Comparison of ENCODE assay signal across 13 cellular contexts in genomic region chr6:90583783-90584481, GRCh38. TPM values are rescaled to one million over a fixed set of nuclear protein-coding genes. Genes with fewer than 3 reads are reported as not detected.
DNase-seq lines count a peak whose midpoint lies in the region; ATAC-seq and TF ChIP-seq lines count a peak whose summit lies in the region.
"Had no signal": no experiment of that assay in that cellular context is flagged by ENCODE, and none has a peak within 500 bp of the region (broad histone marks: within the 10 kb centered on the region; RNA-seq: fewer than 3 reads in every experiment).

No MANE protein-coding gene starts in this region.

- DNase-seq in SK-N-SH, result no peak
- no peak for DNase-seq in neural progenitor cell (ENCODE audit: low spot score)
- no peak for DNase-seq in activated CD4-positive, CD25-positive, alpha-beta regulatory T cell (lab: John Stamatoyannopoulos, UW)
- no peak for DNase-seq in DMS114 treated with DMSO at 0.1 percent for 48 hours (lab: John Stamatoyannopoulos, UW; ENCODE audit: unreplicated experiment)
- DNase-seq in G401 (ENCODE audit: low spot score), result no peak
- DNase-seq: 8988T, MV-4-11, NCI-H2227 treated with DMSO at 0.1 percent for 48 hours, T-helper 9 cell had no signal

- H3F3A ChIP-seq in SK-N-SH (replicated peaks; ENCODE audit: insufficient read depth), result peaks cover 2% of the 10 kb centered on the region
- H3F3A ChIP-seq in neural progenitor cell (ENCODE audit: low read depth), result peaks cover 13% of the 10 kb centered on the region

- H3K4me3 Mint-ChIP-seq in IgD-negative memory B cell (peak overlapping the region in 3 of 4 donors; percentile 65 to 79 (median 70)), brain (peak overlapping the region; percentile 78 to 99 (median 96)), neural progenitor cell (no peak overlapping the region)

- H3K9me3 Mint-ChIP-seq in IgD-negative memory B cell, result no peaks in the 10 kb centered on the region
- peaks cover 0 to 10% (median 0%) of the 10 kb centered on the region in 5 experiments for H3K9me3 Mint-ChIP-seq in brain
- no peaks in the 10 kb centered on the region for H3K9me3 Mint-ChIP-seq in neural progenitor cell

- peaks cover 79% of the 10 kb centered on the region for H3K79me2 ChIP-seq in SK-N-SH (ENCODE audit: insufficient read depth)
- H3K79me2 ChIP-seq in neural progenitor cell (ENCODE audit: low read depth), result peaks cover 78% of the 10 kb centered on the region

- H3K4me3 ChIP-seq in SK-N-SH (ENCODE audit: low read depth in 2 of 2, low read length in 1 of 2) (peak overlapping the region in 1 of 2 experiments; percentile 99; a peak in 1 of 4 replicates), neural progenitor cell (no peak overlapping the region)
- H3K4me3 ChIP-seq: lung had no signal

- H3K27ac ChIP-seq in SK-N-SH (ENCODE audit: low read depth in 2 of 2, low read length in 1 of 2) (peak overlapping the region in 1 of 2 experiments; percentile 32; a peak in 1 of 4 replicates), neural progenitor cell (no peak overlapping the region)

- in situ Hi-C loops in G401 (cut with HindIII; ENCODE audit: low sequenced_read_pairs), result no loop called here

- H3K4me1 ChIP-seq in SK-N-SH (ENCODE audit: control insufficient read depth in 1 of 2, insufficient read depth in 2 of 2, low read depth in 1 of 2, low read length in 1 of 2) (peaks cover 0 to 6% of the 10 kb centered on the region in 2 experiments; a peak in 3 of 4 replicates), neural progenitor cell (peaks cover 16% of the 10 kb centered on the region)

- CTCF ChIA-PET in SK-N-SH (lab: Yijun Ruan, JAX), result interaction anchor here (0.9 kb wide), 1 partner anchor 15 kb away, joined by 3 read pairs; no protein-coding TSS in a partner anchor

- H3K9ac ChIP-seq in SK-N-SH, result peak overlapping the region; percentile 27
- no peak overlapping the region for H3K9ac ChIP-seq in neural progenitor cell

- H3K36me3 ChIP-seq in SK-N-SH (replicated peaks in 1 of 2; ENCODE audit: control insufficient read depth in 1 of 2, insufficient read depth in 2 of 2, low read length in 1 of 2), result peaks cover 0 to under 1% of the 10 kb centered on the region in 2 experiments
- H3K36me3 ChIP-seq in neural progenitor cell, result no peaks in the 10 kb centered on the region

- TF ChIP-seq RAD21 in SK-N-SH (IDR thresholded peaks at IDR 0.05; ENCODE audit: low read length), result no peak

- H3K36me3 Mint-ChIP-seq in IgD-negative memory B cell (no peaks in the 10 kb centered on the region), brain (no peaks in the 10 kb centered on the region), neural progenitor cell (peaks cover 2% of the 10 kb centered on the region)

- H3K4me2 ChIP-seq in SK-N-SH (peak overlapping the region; percentile 85), neural progenitor cell (peak overlapping the region; percentile 94)

- H3K27me3 ChIP-seq in SK-N-SH (ENCODE audit: insufficient read depth) (no peaks in the 10 kb centered on the region), neural progenitor cell (peaks cover 10% of the 10 kb centered on the region)

- H3K4me1 Mint-ChIP-seq in IgD-negative memory B cell (peaks cover 24 to 46% (median 41%) of the 10 kb centered on the region in 3 donors), brain (peaks cover 69% of the 10 kb centered on the region), neural progenitor cell (peaks cover 51% of the 10 kb centered on the region)

- no peak overlapping the region for H2AFZ ChIP-seq in SK-N-SH (ENCODE audit: low read depth)
- H2AFZ ChIP-seq in neural progenitor cell (replicated peaks), result no peak overlapping the region

- POLR2A ChIA-PET in SK-N-SH (lab: Yijun Ruan, JAX), result no interaction called here

- no peaks in the 10 kb centered on the region for H3K9me2 ChIP-seq in SK-N-SH

- peak overlapping the region in 1 of 3 donors; percentile 61 for H3K27ac Mint-ChIP-seq in IgD-negative memory B cell
- peak overlapping the region in 3 of 5 experiments; percentile 5 to 27 (median 18) for H3K27ac Mint-ChIP-seq in brain
- no peak overlapping the region for H3K27ac Mint-ChIP-seq in neural progenitor cell

- no peak for ATAC-seq in SK-N-SH treated with all-trans-retinoic acid at 6 μM for 48 hours

- TF ChIP-seq CTCF in SK-N-SH (IDR thresholded peaks at IDR 0.05) (no peak), brain (conservative IDR thresholded peaks at IDR 0.05) (no peak), neural progenitor cell (IDR thresholded peaks at IDR 0.05) (no peak)

- H4K20me1 ChIP-seq in SK-N-SH (ENCODE audit: insufficient read depth) (peaks cover 65% of the 10 kb centered on the region), neural progenitor cell (ENCODE audit: low read depth) (peaks cover 71% of the 10 kb centered on the region)

- TF ChIP-seq EP300 in SK-N-SH (IDR thresholded peaks at IDR 0.05; ENCODE audit: borderline replicate concordance in 1 of 2, low read depth in 1 of 2, low read length in 1 of 2), result no peak

- no peaks in the 10 kb centered on the region for H3K9me3 ChIP-seq in SK-N-SH
- no peaks in the 10 kb centered on the region for H3K9me3 ChIP-seq in neural progenitor cell (ENCODE audit: low read depth)

- H3K27me3 Mint-ChIP-seq in IgD-negative memory B cell (no peaks in the 10 kb centered on the region), brain (peaks cover 13% of the 10 kb centered on the region), neural progenitor cell (ENCODE audit: insufficient read depth, low read depth) (no peaks in the 10 kb centered on the region)

TF ChIP-seq in SK-N-SH, 30 proteins besides CTCF, POLR2A, EP300 and RAD21 (continues in another document):
- TF ChIP-seq RFX5 (IDR thresholded peaks at IDR 0.05; ENCODE audit: low read length), result no peak
- TF ChIP-seq TEAD4 (IDR thresholded peaks at IDR 0.05; ENCODE audit: borderline replicate concordance, insufficient read depth), result no peak
- TF ChIP-seq, protein P1, sequence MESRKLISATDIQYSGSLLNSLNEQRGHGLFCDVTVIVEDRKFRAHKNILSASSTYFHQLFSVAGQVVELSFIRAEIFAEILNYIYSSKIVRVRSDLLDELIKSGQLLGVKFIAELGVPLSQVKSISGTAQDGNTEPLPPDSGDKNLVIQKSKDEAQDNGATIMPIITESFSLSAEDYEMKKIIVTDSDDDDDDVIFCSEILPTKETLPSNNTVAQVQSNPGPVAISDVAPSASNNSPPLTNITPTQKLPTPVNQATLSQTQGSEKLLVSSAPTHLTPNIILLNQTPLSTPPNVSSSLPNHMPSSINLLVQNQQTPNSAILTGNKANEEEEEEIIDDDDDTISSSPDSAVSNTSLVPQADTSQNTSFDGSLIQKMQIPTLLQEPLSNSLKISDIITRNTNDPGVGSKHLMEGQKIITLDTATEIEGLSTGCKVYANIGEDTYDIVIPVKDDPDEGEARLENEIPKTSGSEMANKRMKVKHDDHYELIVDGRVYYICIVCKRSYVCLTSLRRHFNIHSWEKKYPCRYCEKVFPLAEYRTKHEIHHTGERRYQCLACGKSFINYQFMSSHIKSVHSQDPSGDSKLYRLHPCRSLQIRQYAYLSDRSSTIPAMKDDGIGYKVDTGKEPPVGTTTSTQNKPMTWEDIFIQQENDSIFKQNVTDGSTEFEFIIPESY (IDR thresholded peaks at IDR 0.05; ENCODE audit: borderline replicate concordance, low read depth), result no peak
- no peak for TF ChIP-seq NRF1 (IDR thresholded peaks at IDR 0.05; ENCODE audit: low read depth, low read length)
- TF ChIP-seq EZH2phosphoT487 (IDR thresholded peaks at IDR 0.05; ENCODE audit: borderline replicate concordance, low read depth), result no peak
- TF ChIP-seq SMC3 (IDR thresholded peaks at IDR 0.05; ENCODE audit: low read depth, low read length), result no peak
- no peak for TF ChIP-seq NFIC (IDR thresholded peaks at IDR 0.05; ENCODE audit: borderline replicate concordance)

TF ChIP-seq in SK-N-SH treated with all-trans-retinoic acid at 6 μM for 48 hours, 23 proteins besides CTCF, POLR2A, EP300 and RAD21 (continues in another document):
- no peak for TF ChIP-seq PPARA (CRISPR knock-in tag; IDR thresholded peaks at IDR 0.05; ENCODE audit: borderline replicate concordance)
- no peak for TF ChIP-seq ISL1 (CRISPR knock-in tag; IDR thresholded peaks at IDR 0.05)
- no peak for TF ChIP-seq POU6F1 (CRISPR knock-in tag; IDR thresholded peaks at IDR 0.05; ENCODE audit: borderline replicate concordance, low read depth)
- no peak for TF ChIP-seq ZFP3 (CRISPR knock-in tag; IDR thresholded peaks at IDR 0.05)
- no peak for TF ChIP-seq ZNF70 (CRISPR knock-in tag; IDR thresholded peaks at IDR 0.05)
- no peak for TF ChIP-seq ZFP30 (CRISPR knock-in tag; IDR thresholded peaks at IDR 0.05)
- no peak for TF ChIP-seq BACH2 (CRISPR knock-in tag; IDR thresholded peaks at IDR 0.05; ENCODE audit: borderline replicate concordance)
- TF ChIP-seq CSDC2 (CRISPR knock-in tag; IDR thresholded peaks at IDR 0.05), result no peak
- TF ChIP-seq ZNF565 (CRISPR knock-in tag; conservative IDR thresholded peaks at IDR 0.05; ENCODE audit: low read depth), result no peak

RNA-seq across cellular contexts. Expression of gene MAP3K7, which starts 2.9 kb away (rescaled TPM):
- polyA plus RNA-seq in SK-N-SH (2012; rRNA removed), result 21.1 and 28.8 TPM in 2 replicates
- 28.9 and 32.2 TPM in 2 replicates for polyA plus RNA-seq in SK-N-SH (2012; cell fraction: cytosol; rRNA removed)
- polyA plus RNA-seq in SK-N-SH (2012; cell fraction: nucleus; rRNA removed), result 23.7 and 45.3 TPM in 2 replicates
- 22.3 TPM for polyA plus RNA-seq in IgD-negative memory B cell
- 13.4 TPM for polyA plus RNA-seq in brain (ENCODE audit: insufficient read depth, low read depth, low replicate concordance)
- 56.2 and 91.9 TPM in 2 replicates for total RNA-seq in neural progenitor cell (ENCODE audit: low replicate concordance)
- 28.2 and 44.6 TPM in 2 replicates for total RNA-seq in G401 (2014; rRNA removed; shearing (Covaris generic))
